Comparison of ENCODE assay signal across 24 cellular contexts in genomic region chr2:16581241-16581640, GRCh38.
"Had no signal": no experiment of that assay in that cellular context is flagged by ENCODE, and none has a peak within 500 bp of the region (broad histone marks: within the 10 kb centered on the region; RNA-seq: fewer than 3 reads in every experiment).

No MANE protein-coding gene starts in this region.

- H3K9me3 ChIP-seq: colonic mucosa, esophagus muscularis mucosa, esophagus squamous epithelium, gastrocnemius medialis, gastroesophageal sphincter, heart left ventricle, heart right ventricle had no signal

- DNase-seq: colonic mucosa; cortex of kidney; dermis blood vessel endothelial cell; dorsolateral prefrontal cortex; effector CD4-positive, alpha-beta T cell; effector CD8-positive, alpha-beta T cell; effector memory CD4-positive, alpha-beta T cell; effector memory CD8-positive, alpha-beta T cell; endodermal cell; erythroblast; esophagus squamous epithelium; foreskin fibroblast; foreskin keratinocyte; foreskin melanocyte; gastrocnemius medialis; glutamatergic neuron; head of caudate nucleus; heart left ventricle; heart right ventricle had no signal

- H3K27ac ChIP-seq: colonic mucosa, coronary artery, dorsolateral prefrontal cortex, epithelial cell of prostate, esophagus muscularis mucosa, esophagus squamous epithelium, foreskin keratinocyte, gastrocnemius medialis, gastroesophageal sphincter, heart left ventricle, heart right ventricle had no signal

- H3K4me3 ChIP-seq: colonic mucosa, coronary artery, dorsolateral prefrontal cortex, esophagus muscularis mucosa, esophagus squamous epithelium, gastrocnemius medialis, gastroesophageal sphincter, heart left ventricle, heart right ventricle had no signal

- ATAC-seq: effector memory CD8-positive, alpha-beta T cell; esophagus mucosa; foreskin keratinocyte; gastrocnemius medialis; gastroesophageal sphincter; heart left ventricle; heart right ventricle had no signal

- H3K36me3 ChIP-seq: colonic mucosa, esophagus muscularis mucosa, esophagus squamous epithelium, gastrocnemius medialis, heart right ventricle had no signal

- H3K4me1 ChIP-seq: colonic mucosa, esophagus muscularis mucosa, esophagus squamous epithelium, foreskin keratinocyte had no signal

- H3K27me3 ChIP-seq: colonic mucosa, dorsolateral prefrontal cortex, esophagus muscularis mucosa, esophagus squamous epithelium, foreskin keratinocyte, gastrocnemius medialis, gastroesophageal sphincter, heart left ventricle, heart right ventricle had no signal
